In genomic region chr16:13479549-13479948, GRCh38 we compare ENCODE assay signal across 34 cellular contexts.
A peak's percentile ranks its signal among the peaks of the same experiment; 100 is the strongest.
DNase-seq lines count a peak whose midpoint lies in the region; ATAC-seq, FAIRE-seq and TF ChIP-seq lines count a peak whose summit lies in the region.
"Had no signal": no experiment of that assay in that cellular context is flagged by ENCODE, and none has a peak within 500 bp of the region (broad histone marks: within the 10 kb centered on the region; RNA-seq: fewer than 3 reads in every experiment).

No MANE protein-coding gene starts in this region.

- no peak for TF ChIP-seq EP300 in HepG2 (IDR thresholded peaks at IDR 0.05; ENCODE audit: low read depth in 2 of 2, low read length in 2 of 2)
- no peak for TF ChIP-seq EP300 in HepG2 (CRISPR knock-in tag; IDR thresholded peaks at IDR 0.05; ENCODE audit: borderline replicate concordance)
- TF ChIP-seq EP300 in GM12878 (IDR thresholded peaks at IDR 0.05; ENCODE audit: borderline replicate concordance in 1 of 2, control insufficient read depth in 1 of 2, low read depth in 2 of 2, low read length in 2 of 2) = no peak
- no peak for TF ChIP-seq EP300 in K562 (IDR thresholded peaks at IDR 0.05; ENCODE audit: low read length)

- no peaks in the 10 kb centered on the region for H3K27me3 ChIP-seq in HepG2 (ENCODE audit: control insufficient read depth in 1 of 2, insufficient read depth in 2 of 2, low read length in 2 of 2)
- no peaks in the 10 kb centered on the region for H3K27me3 ChIP-seq in right lobe of liver
- H3K27me3 ChIP-seq in GM12878 (replicated peaks in 1 of 2; ENCODE audit: control insufficient read depth in 2 of 2, insufficient read depth in 2 of 2, low read length in 1 of 2) = no peaks in the 10 kb centered on the region
- H3K27me3 ChIP-seq in K562 (ENCODE audit: control insufficient read depth in 2 of 2, insufficient read depth in 2 of 2, low read length in 2 of 2) = no peaks in the 10 kb centered on the region; a peak in 1 of 5 replicates
- H3K27me3 ChIP-seq: BE2C; BLaER1; BLaER1 treated with 17β-estradiol and CSF1 and Interleukin-3, amounts not matched to agents 10 nM and 100 nM had no signal

- no peak for TF ChIP-seq POLR2A in HepG2 (IDR thresholded peaks at IDR 0.05; ENCODE audit: insufficient read depth in 1 of 2, low read depth in 2 of 2, low read length in 2 of 2)
- TF ChIP-seq POLR2A in right lobe of liver (IDR thresholded peaks at IDR 0.05) = no peak
- no peak for TF ChIP-seq POLR2A in GM12878 (IDR thresholded peaks at IDR 0.05; ENCODE audit: low read depth, low read length)
- no peak for TF ChIP-seq POLR2A in K562 (conservative IDR thresholded peaks at IDR 0.05)

- ATAC-seq in HepG2 (no peak), right lobe of liver (no peak), GM12878 (no peak), K562 (no peak), HG03039 (IDR thresholded peaks at IDR 0.05; ENCODE audit: unreplicated experiment) (no peak)
- ATAC-seq: A549; CD8-positive, alpha-beta T cell had no signal

- no peaks in the 10 kb centered on the region for H3K9me1 ChIP-seq in K562 (ENCODE audit: control insufficient read depth, insufficient read depth, low read length)

- H2AFZ ChIP-seq in HepG2 (ENCODE audit: low read length) (no peak overlapping the region), GM12878 (ENCODE audit: control insufficient read depth, low read depth, low read length) (no peak overlapping the region), K562 (ENCODE audit: low read depth, low read length) (no peak overlapping the region)

- in situ Hi-C loops in HepG2 (cut with HindIII; ENCODE audit: extremely low pct_ligation_motif_present, low pct_unique_long_range_greater_than_20kb) = no loop called here
- in situ Hi-C loops in GM12878 (cut with MboI) = no loop called here
- in situ Hi-C loops in K562 (cut with MboI) = no loop called here

- no peaks in the 10 kb centered on the region for H3K79me2 ChIP-seq in HepG2 (ENCODE audit: insufficient read depth, low read length)
- no peaks in the 10 kb centered on the region for H3K79me2 ChIP-seq in GM12878 (ENCODE audit: control insufficient read depth, insufficient read depth, low read length)
- no peaks in the 10 kb centered on the region for H3K79me2 ChIP-seq in K562 (ENCODE audit: control insufficient read depth, insufficient read depth, low read length)

- H3K9me3 ChIP-seq in HepG2 (ENCODE audit: low read length) = no peaks in the 10 kb centered on the region
- no peaks in the 10 kb centered on the region for H3K9me3 ChIP-seq in right lobe of liver
- no peaks in the 10 kb centered on the region; the same call in 2 of the 3 replicates for H3K9me3 ChIP-seq in GM12878 (replicated peaks; ENCODE audit: control insufficient read depth, insufficient read depth, low read length)
- H3K9me3 ChIP-seq in K562 (replicated peaks; ENCODE audit: control insufficient read depth, insufficient read depth, low read depth, low read length) = no peaks in the 10 kb centered on the region
- H3K9me3 ChIP-seq: BE2C, BLaER1, Caco-2 had no signal

- SMC1A ChIA-PET in GM12878 (lab: Charles Lee; ENCODE audit: uncharacterized antibody, unreplicated experiment) = interaction anchor here (1.6 kb wide), 1 partner anchor 13 kb away, joined by 5 read pairs; no protein-coding TSS in a partner anchor

- H3K4me1 ChIP-seq in HepG2 (ENCODE audit: insufficient read depth, low read length) (no peaks in the 10 kb centered on the region), right lobe of liver (no peaks in the 10 kb centered on the region), GM12878 (ENCODE audit: control insufficient read depth, insufficient read depth, low read length) (no peaks in the 10 kb centered on the region), K562 (replicated peaks in 1 of 2; ENCODE audit: control insufficient read depth in 2 of 2, insufficient read depth in 2 of 2, low read length in 2 of 2) (no peaks in the 10 kb centered on the region)
- H3K4me1 ChIP-seq: A549; BE2C; BLaER1; BLaER1 treated with 17β-estradiol and CSF1 and Interleukin-3, amounts not matched to agents 10 nM and 100 nM; Caco-2 had no signal

- H3K9ac ChIP-seq in HepG2 (ENCODE audit: insufficient read depth, low read depth, low read length) = no peak overlapping the region
- no peak overlapping the region for H3K9ac ChIP-seq in GM12878 (ENCODE audit: control insufficient read depth, insufficient read depth, low read length)
- no peak overlapping the region for H3K9ac ChIP-seq in K562 (ENCODE audit: insufficient read depth in 1 of 2, low read depth in 2 of 2, low read length in 2 of 2)
- H3K9ac ChIP-seq: BLaER1; BLaER1 treated with 17β-estradiol and CSF1 and Interleukin-3, amounts not matched to agents 10 nM and 100 nM had no signal

- H3K4me3 ChIP-seq in HepG2 (replicated peaks in 1 of 3; ENCODE audit: insufficient read depth in 1 of 3, low read depth in 2 of 3, low read length in 3 of 3) = no peak overlapping the region
- H3K4me3 ChIP-seq in right lobe of liver = no peak overlapping the region
- H3K4me3 ChIP-seq in GM12878 = no peak overlapping the region
- H3K4me3 ChIP-seq in K562 = no peak overlapping the region
- H3K4me3 ChIP-seq: A549; BLaER1; BLaER1 treated with 17β-estradiol and CSF1 and Interleukin-3, amounts not matched to agents 10 nM and 100 nM had no signal

- RAD21 ChIA-PET in GM12878 (lab: Charles Lee; ENCODE audit: unreplicated experiment) = no interaction called here

- POLR2A ChIA-PET in HepG2 (lab: Yijun Ruan, JAX) (no interaction called here), GM12878 (lab: Charles Lee) (no interaction called here), K562 (lab: Yijun Ruan, JAX) (interaction anchor here (0.6 kb wide), 1 partner anchor 163 kb away, joined by 3 read pairs; no protein-coding TSS in a partner anchor)

- TF ChIP-seq CTCF in HepG2 (CRISPR knock-in tag; IDR thresholded peaks at IDR 0.05) = no peak
- TF ChIP-seq CTCF in right lobe of liver (IDR thresholded peaks at IDR 0.05) = no peak
- no peak for TF ChIP-seq CTCF in GM12878 (IDR thresholded peaks at IDR 0.05 in 2 of 3, conservative IDR thresholded peaks at IDR 0.05 in 1 of 3; ENCODE audit: control insufficient read depth in 2 of 3, extremely low read depth in 1 of 3, insufficient read depth in 1 of 3, low read depth in 3 of 3, low read length in 3 of 3)
- no peak for TF ChIP-seq CTCF in K562 (IDR thresholded peaks at IDR 0.05 in 2 of 3, conservative IDR thresholded peaks at IDR 0.05 in 1 of 3; ENCODE audit: insufficient read depth in 2 of 3, low read depth in 1 of 3, low read length in 3 of 3)

- intact Hi-C loops in HepG2 (cut with micrococcal nuclease; ENCODE audit: unreplicated experiment) = no loop called here
- intact Hi-C loops in right lobe of liver (cut with DNase I) = no loop called here
- intact Hi-C loops in GM12878 (cut with micrococcal nuclease; ENCODE audit: unreplicated experiment) = no loop called here
- intact Hi-C loops in K562 (cut with micrococcal nuclease) = no loop called here

- DNase-seq in HepG2 (ENCODE audit: low spot score) (no peak), right lobe of liver (no peak), GM12878 (ENCODE audit: low read depth, low spot score) (no peak), K562 (ENCODE audit: extremely low read depth in 1 of 4, low spot score in 3 of 4) (no peak), urothelium cell line (ENCODE audit: low spot score) (no peak), hippocampal formation (lab: John Stamatoyannopoulos, UW) (no peak), HUDEP-2 (lab: John Stamatoyannopoulos, UW; ENCODE audit: unreplicated experiment in 76 of 76) (no peak)
- DNase-seq: 8988T; ACHN; AML-193; BE2C; C1 segment of cervical spinal cord; Caco-2; Calu3; CD4-positive, alpha-beta memory T cell; CD4-positive, alpha-beta T cell; CD4-positive, CD25-positive, alpha-beta regulatory T cell; CD8-positive, alpha-beta memory T cell; CD8-positive, alpha-beta T cell; COR-L47; DMS 273 treated with DMSO at 0.1 percent for 48 hours; DMS153; DMS53; DMS79; DMS79 treated with DMSO at 0.1 percent for 48 hours; DND-41; EL had no signal

- BruUV-seq in HepG2 (replicated peaks; lab: Mats Ljungman, UMichigan) = no TSS peak
- no TSS peak for BruUV-seq in GM12878 (replicated peaks; lab: Mats Ljungman, UMichigan)
- no TSS peak for BruUV-seq in K562 (replicated peaks; lab: Mats Ljungman, UMichigan)

- TF ChIP-seq RAD21 in HepG2 (CRISPR knock-in tag; IDR thresholded peaks at IDR 0.05) (no peak), GM12878 (IDR thresholded peaks at IDR 0.05; ENCODE audit: insufficient read depth, low read depth, low read length) (no peak), K562 (CRISPR knock-in tag; conservative IDR thresholded peaks at IDR 0.05 in 1 of 2, IDR thresholded peaks at IDR 0.05 in 1 of 2) (no peak)

- WGBS in HepG2 (ENCODE audit: low lambda C conversion rate) = 58% methylated on average over 7 of the region's 7 CpGs
- 77% methylated on average over 7 of the region's 7 CpGs for WGBS in right lobe of liver (ENCODE audit: insufficient coverage, low coverage, low lambda C conversion rate, missing lambda C conversion rate)
- 74% methylated on average over 7 of the region's 7 CpGs for WGBS in GM12878 (ENCODE audit: insufficient coverage, insufficient replicate concordance, low lambda C conversion rate, missing lambda C conversion rate)
- 0% methylated on average over 7 of the region's 7 CpGs for WGBS in K562 (ENCODE audit: insufficient coverage, low coverage, missing lambda C conversion rate)

- no peak overlapping the region for H3K4me2 ChIP-seq in HepG2 (ENCODE audit: low read depth, low read length)
- no peak overlapping the region for H3K4me2 ChIP-seq in GM12878 (ENCODE audit: control insufficient read depth, insufficient read depth)
- no peak overlapping the region for H3K4me2 ChIP-seq in K562 (ENCODE audit: insufficient read depth, low read length)
- H3K4me2 ChIP-seq: A549; BLaER1; BLaER1 treated with 17β-estradiol and CSF1 and Interleukin-3, amounts not matched to agents 10 nM and 100 nM had no signal

- no peaks in the 10 kb centered on the region for H3K36me3 ChIP-seq in HepG2 (replicated peaks in 1 of 2; ENCODE audit: control insufficient read depth in 1 of 2, insufficient read depth in 2 of 2, low read length in 2 of 2)
- H3K36me3 ChIP-seq in right lobe of liver = no peaks in the 10 kb centered on the region
- no peaks in the 10 kb centered on the region for H3K36me3 ChIP-seq in GM12878 (ENCODE audit: control insufficient read depth in 2 of 2, insufficient read depth in 2 of 2, low read length in 1 of 2)
- no peaks in the 10 kb centered on the region for H3K36me3 ChIP-seq in K562 (ENCODE audit: control insufficient read depth, insufficient read depth, low read length)
- H3K36me3 ChIP-seq: BE2C; BLaER1; BLaER1 treated with 17β-estradiol and CSF1 and Interleukin-3, amounts not matched to agents 10 nM and 100 nM had no signal

- no peak for FAIRE-seq in HepG2 (lab: Jason Lieb, UNC)
- FAIRE-seq in GM12878 (lab: Jason Lieb, UNC) = no peak
- no peak for FAIRE-seq in K562 (lab: Jason Lieb, UNC)
- peak; percentile 50 for FAIRE-seq in urothelium cell line (lab: Jason Lieb, UNC)
- FAIRE-seq: A204.1, A549 had no signal

- CTCF ChIA-PET in HepG2 (lab: Yijun Ruan, JAX; ENCODE audit: low intra/inter-chr PET ratio, low total read pairs) = no interaction called here
- CTCF ChIA-PET in GM12878 (lab: Yijun Ruan, JAX) = interaction anchor here (1.2 kb wide), 1 partner anchor 27 kb away, joined by 3 read pairs; no protein-coding TSS in a partner anchor
- CTCF ChIA-PET in K562 (lab: Yijun Ruan, JAX; ENCODE audit: low intra/inter-chr PET ratio) = no interaction called here

- H4K20me1 ChIP-seq in HepG2 (ENCODE audit: insufficient read depth, low read length) = no peaks in the 10 kb centered on the region
- no peaks in the 10 kb centered on the region for H4K20me1 ChIP-seq in GM12878 (ENCODE audit: control insufficient read depth, insufficient read depth)
- no peaks in the 10 kb centered on the region for H4K20me1 ChIP-seq in K562 (replicated peaks; ENCODE audit: control insufficient read depth, insufficient read depth, low read length)
- H4K20me1 ChIP-seq: BLaER1; BLaER1 treated with 17β-estradiol and CSF1 and Interleukin-3, amounts not matched to agents 10 nM and 100 nM had no signal

- H3K27ac ChIP-seq in HepG2 (ENCODE audit: extremely low read length, insufficient read depth, low read length) (no peak overlapping the region), right lobe of liver (no peak overlapping the region), GM12878 (ENCODE audit: control insufficient read depth, insufficient read depth) (no peak overlapping the region), K562 (ENCODE audit: extremely low read depth, low read depth, low read length) (no peak overlapping the region)
- H3K27ac ChIP-seq: 22Rv1; A549; BLaER1; BLaER1 treated with 17β-estradiol and CSF1 and Interleukin-3, amounts not matched to agents 10 nM and 100 nM; C4-2B had no signal

Comparison
In these comparisons a context has a peak if more than half of its experiments do, and no peak if none do; other contexts are left out.
1. Of the 241 proteins assayed by ChIP-seq in both HepG2 and K562: peak only in HepG2: none; only in K562: JUNB; in both: none; in neither: 237; mixed calls (peak in some experiments, not most) for 3.